12 cellular contexts compared by ENCODE assay signal in genomic region chr19:3234800-3235199, GRCh38. TPM values are rescaled to one million over a fixed set of nuclear protein-coding genes. Genes with fewer than 3 reads are reported as not detected.
DNase-seq lines count a peak whose midpoint lies in the region; ATAC-seq, FAIRE-seq and TF ChIP-seq lines count a peak whose summit lies in the region.
"Had no signal": no experiment of that assay in that cellular context is flagged by ENCODE, and none has a peak within 500 bp of the region (broad histone marks: within the 10 kb centered on the region; RNA-seq: fewer than 3 reads in every experiment).

No MANE protein-coding gene starts in this region.

- TF ChIP-seq CTCF in OCI-LY3 (IDR thresholded peaks at IDR 0.05; ENCODE audit: low read depth, low read length) = peak; percentile 45
- TF ChIP-seq CTCF in H1 (IDR thresholded peaks at IDR 0.05; ENCODE audit: control extremely low read depth in 1 of 3, insufficient read depth in 1 of 3, low read depth in 1 of 3, low read length in 3 of 3) = peak; percentile 66 to 90 (median 82)
- TF ChIP-seq CTCF in gastrocnemius medialis (IDR thresholded peaks at IDR 0.05 in 4 of 5, conservative IDR thresholded peaks at IDR 0.05 in 1 of 5) = no peak

- H2AFZ ChIP-seq in OCI-LY3 (ENCODE audit: low read depth, low read length) = no peak overlapping the region
- H2AFZ ChIP-seq in H1 (ENCODE audit: low read length) = no peak overlapping the region

- no peak for ATAC-seq in gastrocnemius medialis

- no peaks in the 10 kb centered on the region for H3K4me1 ChIP-seq in OCI-LY3 (ENCODE audit: low read length)
- peaks cover 0 to 4% (median 0%) of the 10 kb centered on the region in 4 experiments; a peak in 1 of 7 replicates for H3K4me1 ChIP-seq in H1 (replicated peaks in 1 of 4; ENCODE audit: control insufficient read depth in 3 of 4, insufficient read depth in 4 of 4, low read length in 3 of 4)
- H3K4me1 ChIP-seq in gastrocnemius medialis = no peaks in the 10 kb centered on the region
- H3K4me1 ChIP-seq: Caco-2 had no signal

- TF ChIP-seq RAD21 in H1 (IDR thresholded peaks at IDR 0.05 in 1 of 2, conservative IDR thresholded peaks at IDR 0.05 in 1 of 2; ENCODE audit: low read depth in 2 of 2, low read length in 2 of 2) = peak; percentile 33 to 46; a peak in 3 of 4 replicates

- peaks cover 16% of the 10 kb centered on the region; the same call in 1 of the 2 replicates for H3K23me2 ChIP-seq in H1 (ENCODE audit: low read depth, low read length)

- H3K9me3 ChIP-seq in OCI-LY3 (ENCODE audit: insufficient read depth, low read length) (no peaks in the 10 kb centered on the region), H1 (ENCODE audit: insufficient read depth in 2 of 2, low read depth in 1 of 2, low read length in 1 of 2) (no peaks in the 10 kb centered on the region), gastrocnemius medialis (no peaks in the 10 kb centered on the region)
- H3K9me3 ChIP-seq: Caco-2 had no signal

- H4K20me1 ChIP-seq in OCI-LY3 (ENCODE audit: insufficient read depth, low read length) = no peaks in the 10 kb centered on the region
- H4K20me1 ChIP-seq in H1 (replicated peaks in 1 of 2; ENCODE audit: control insufficient read depth in 1 of 2, insufficient read depth in 2 of 2, low read length in 2 of 2) = peaks cover 4 to 16% of the 10 kb centered on the region in 2 experiments

- in situ Hi-C loops in gastrocnemius medialis (cut with MboI; ENCODE audit: low sequenced_read_pairs in 4 of 4) = no loop called here

- no peak overlapping the region for H2BK20ac ChIP-seq in H1 (ENCODE audit: low read length)

- FAIRE-seq in H1 (lab: Jason Lieb, UNC) = no peak

- POLR2A ChIA-PET in H1 (lab: Charles Lee; ENCODE audit: partially characterized antibody) = interaction anchor here (0.7 to 1.8 kb wide), 3 partner anchors 11 to 894 kb away, joined by 5 to 7 read pairs (median 5); no protein-coding TSS in a partner anchor

- no peaks in the 10 kb centered on the region for H3K79me1 ChIP-seq in H1 (ENCODE audit: low read depth, low read length)

- H3K27ac ChIP-seq in OCI-LY3 (ENCODE audit: low read length) = no peak overlapping the region
- H3K27ac ChIP-seq in H1 (ENCODE audit: low read depth, low read length) = no peak overlapping the region
- H3K27ac ChIP-seq in gastrocnemius medialis = no peak overlapping the region

- H4K91ac ChIP-seq in H1 (replicated peaks; ENCODE audit: insufficient read length, low read length) = no peak overlapping the region

- no peak overlapping the region for H3K56ac ChIP-seq in H1 (replicated peaks; ENCODE audit: insufficient read length, low read depth, low read length)

- no peak overlapping the region for H2BK15ac ChIP-seq in H1 (ENCODE audit: low read length)

- no peak for TF ChIP-seq POLR2A in H1 (IDR thresholded peaks at IDR 0.05; ENCODE audit: control extremely low read depth in 1 of 2, low read depth in 2 of 2, low read length in 2 of 2)
- TF ChIP-seq POLR2A in gastrocnemius medialis (IDR thresholded peaks at IDR 0.05) = no peak

- no peak overlapping the region for H3K23ac ChIP-seq in H1 (ENCODE audit: insufficient read length)

- intact Hi-C loops in gastrocnemius medialis (cut with DNase I; ENCODE audit: low total_unique reads) = no loop called here

- no peak overlapping the region for H4K5ac ChIP-seq in H1 (ENCODE audit: insufficient read length, low read depth, low read length)

- H2BK120ac ChIP-seq in H1 (replicated peaks; ENCODE audit: low read depth, low read length) = no peak overlapping the region

- H3K4me3 ChIP-seq in OCI-LY3 (ENCODE audit: low read length) (no peak overlapping the region), H1 (ENCODE audit: extremely low read depth in 1 of 4, insufficient read depth in 2 of 4, low read depth in 3 of 4, low read length in 4 of 4) (no peak overlapping the region), gastrocnemius medialis (no peak overlapping the region)

- no peak overlapping the region for H3K18ac ChIP-seq in H1 (ENCODE audit: extremely low read depth, low read length)

- peak; percentile 40 for DNase-seq in stimulated activated CD4-positive, alpha-beta T cell treated with anti-CD3 and anti-CD28 coated beads, Interleukin-1b, Interleukin-23, amount 100 ng/mL, for 48 hours
- DNase-seq in stimulated activated CD4-positive, alpha-beta T cell treated with anti-CD3 and anti-CD28 coated beads, Interleukin-12 subunit alpha, Interleukin-12 subunit beta, amount 100 ng/mL, for 4 hours = no peak
- DNase-seq in H1 (ENCODE audit: low read depth in 1 of 2, low spot score in 2 of 2) (peak in 1 of 2 experiments; percentile 93), cerebellar cortex (ENCODE audit: low spot score) (no peak), gastrocnemius medialis (no peak), NCI-H128 (lab: John Stamatoyannopoulos, UW; ENCODE audit: unreplicated experiment) (no peak), NCI-H1417 (lab: John Stamatoyannopoulos, UW) (no peak)
- DNase-seq: hypothalamus, NCI-H1105 treated with DMSO at 0.1 percent for 48 hours, NCI-H82 had no signal

- H3K9ac ChIP-seq in OCI-LY3 (ENCODE audit: low read length) (no peak overlapping the region), H1 (replicated peaks in 1 of 4; ENCODE audit: extremely low read depth in 1 of 4, low read depth in 3 of 4, low read length in 3 of 4) (no peak overlapping the region)

- CTCF ChIA-PET in H1 (lab: Charles Lee; ENCODE audit: partially characterized antibody) = interaction anchor here (0.7 to 1.2 kb wide), 9 partner anchors 8 to 1128 kb away, joined by 3 to 4 read pairs (median 3); partner anchors contain the start of gene CELF5

- no peak overlapping the region for H3K14ac ChIP-seq in H1 (ENCODE audit: insufficient read length)

- no peak overlapping the region; the same call in 1 of the 2 replicates for H2AK5ac ChIP-seq in H1 (ENCODE audit: low read depth, low read length)

- no peak overlapping the region for H2BK5ac ChIP-seq in H1 (ENCODE audit: low read depth, low read length)

- H3K4me2 ChIP-seq in OCI-LY3 (ENCODE audit: low read length) (no peak overlapping the region), H1 (ENCODE audit: insufficient read depth in 1 of 2, low read depth in 2 of 2, low read length in 2 of 2) (no peak overlapping the region)

- WGBS in H1 (ENCODE audit: extremely low coverage in 1 of 2, insufficient coverage in 1 of 2, insufficient read length in 1 of 2, insufficient replicate concordance in 2 of 2, low coverage in 1 of 2, low lambda C conversion rate in 2 of 2, missing lambda C conversion rate in 1 of 2), 2 experiments = 68% methylated on average over 9 of the region's 9 CpGs; no CpG with 5 or more reads in 1 of the 2 experiments

- H4K8ac ChIP-seq in H1 (ENCODE audit: extremely low read depth, insufficient read depth, low read length) = no peak overlapping the region

- H3K4ac ChIP-seq in H1 (replicated peaks; ENCODE audit: insufficient read length, low read depth, low read length) = no peak overlapping the region

- H3K27me3 ChIP-seq in OCI-LY3 (ENCODE audit: low read depth, low read length) = no peaks in the 10 kb centered on the region; the same call in 1 of the 2 replicates
- no peaks in the 10 kb centered on the region for H3K27me3 ChIP-seq in H1 (replicated peaks in 1 of 4; ENCODE audit: control insufficient read depth in 3 of 4, extremely low read depth in 1 of 4, insufficient read depth in 3 of 4, low read length in 3 of 4)
- H3K27me3 ChIP-seq in gastrocnemius medialis = peaks cover 0 to 5% (median 4%) of the 10 kb centered on the region in 3 donors

- TF ChIP-seq EP300 in H1 (IDR thresholded peaks at IDR 0.05; ENCODE audit: borderline replicate concordance in 1 of 2, low read depth in 2 of 2, low read length in 2 of 2) = no peak

- H2BK12ac ChIP-seq in H1 (ENCODE audit: low read depth, low read length) = no peak overlapping the region

- no peaks in the 10 kb centered on the region for H3K79me2 ChIP-seq in OCI-LY3 (ENCODE audit: low read length)
- 0 out of 4 replicates have a peak, but pooled peaks cover 0 to 2% of the 10 kb centered on the region in 2 experiments for H3K79me2 ChIP-seq in H1 (ENCODE audit: control insufficient read depth in 1 of 2, insufficient read depth in 2 of 2, low read length in 2 of 2)

- H3K36me3 ChIP-seq in OCI-LY3 (replicated peaks; ENCODE audit: low read depth, low read length) = no peaks in the 10 kb centered on the region
- H3K36me3 ChIP-seq in H1 (ENCODE audit: control insufficient read depth in 2 of 4, insufficient read depth in 4 of 4, low read length in 3 of 4) = no peaks in the 10 kb centered on the region
- H3K36me3 ChIP-seq in gastrocnemius medialis = no peaks in the 10 kb centered on the region

RNA-seq across cellular contexts. Expression of gene CELF5, which starts 10.3 kb away (rescaled TPM):
- total RNA-seq in H1 (2021; fragmentation: NEBNext Ultra II Directional; extraction: Animal tissue kit (Norgen Biotek cat#: 25700)) = 9.8 and 9.9 TPM in 2 replicates
- polyA plus RNA-seq in H1 (2011; rRNA removed) = 15.0 and 18.2 TPM in 2 replicates
- 15.4 TPM for polyA plus RNA-seq in H1 (2011; cell fraction: cytosol; rRNA removed)
- 43.5 TPM for polyA plus RNA-seq in H1 (2011; cell fraction: nucleus; rRNA removed)
- 9.0 to 15.7 TPM (median 12.5 TPM) in 4 replicates for polyA plus RNA-seq in H1 (2012, experiment 1 of 2)
- 6.1 TPM for polyA plus RNA-seq in H1 (2012, experiment 2 of 2)
- 11.1 TPM for polyA plus RNA-seq in H1 (2013, experiment 1 of 2)
- 10.4 TPM for polyA plus RNA-seq in H1 (2013, experiment 2 of 2)
- 4.4 and 4.7 TPM in 2 replicates for polyA minus RNA-seq in H1 (2011; rRNA and poly(A)+ RNA removed)
- polyA minus RNA-seq in H1 (2011; cell fraction: cytosol; rRNA and poly(A)+ RNA removed) = 4.8 TPM
- polyA minus RNA-seq in H1 (2011; cell fraction: nucleus; rRNA and poly(A)+ RNA removed) = 11.7 TPM
- total RNA-seq in gastrocnemius medialis = not detected

RNA-seq across cellular contexts. Expression of gene NCLN, which starts 49.1 kb away (rescaled TPM):
- total RNA-seq in H1 (2021; fragmentation: NEBNext Ultra II Directional; extraction: Animal tissue kit (Norgen Biotek cat#: 25700)) = 103 and 105 TPM in 2 replicates
- 89.2 and 119 TPM in 2 replicates for polyA plus RNA-seq in H1 (2011; rRNA removed)
- polyA plus RNA-seq in H1 (2011; cell fraction: cytosol; rRNA removed) = 75.6 TPM
- polyA plus RNA-seq in H1 (2011; cell fraction: nucleus; rRNA removed) = 144 TPM
- polyA plus RNA-seq in H1 (2012, experiment 1 of 2) = 69.2 to 103 TPM (median 103 TPM) in 4 replicates
- 80.4 TPM for polyA plus RNA-seq in H1 (2012, experiment 2 of 2)
- 121 TPM for polyA plus RNA-seq in H1 (2013, experiment 1 of 2)
- 121 TPM for polyA plus RNA-seq in H1 (2013, experiment 2 of 2)
- 50.0 and 55.6 TPM in 2 replicates for polyA minus RNA-seq in H1 (2011; rRNA and poly(A)+ RNA removed)
- polyA minus RNA-seq in H1 (2011; cell fraction: cytosol; rRNA and poly(A)+ RNA removed) = 68.7 TPM
- polyA minus RNA-seq in H1 (2011; cell fraction: nucleus; rRNA and poly(A)+ RNA removed) = 52.1 TPM
- total RNA-seq in gastrocnemius medialis = 10 to 100 TPM; 18.2 to 54.4 (median 43.1) TPM

RNA-seq across cellular contexts. Expression of gene S1PR4, which starts 56.2 kb away (rescaled TPM):
- not detected in 2 replicates for total RNA-seq in H1 (2021; fragmentation: NEBNext Ultra II Directional; extraction: Animal tissue kit (Norgen Biotek cat#: 25700))
- 0.05 TPM in 1 of 2 replicates, not detected in the other for polyA plus RNA-seq in H1 (2011; rRNA removed)
- polyA plus RNA-seq in H1 (2011; cell fraction: cytosol; rRNA removed) = not detected
- not detected for polyA plus RNA-seq in H1 (2011; cell fraction: nucleus; rRNA removed)
- not detected in 4 replicates for polyA plus RNA-seq in H1 (2012, experiment 1 of 2)
- not detected for polyA plus RNA-seq in H1 (2012, experiment 2 of 2)
- polyA plus RNA-seq in H1 (2013, experiment 1 of 2) = not detected
- not detected for polyA plus RNA-seq in H1 (2013, experiment 2 of 2)
- polyA minus RNA-seq in H1 (2011; rRNA and poly(A)+ RNA removed) = not detected in 2 replicates
- not detected for polyA minus RNA-seq in H1 (2011; cell fraction: cytosol; rRNA and poly(A)+ RNA removed)
- polyA minus RNA-seq in H1 (2011; cell fraction: nucleus; rRNA and poly(A)+ RNA removed) = not detected
- total RNA-seq in gastrocnemius medialis = 1 to 10 TPM in 2 of 4 donors, under 1 TPM in 2; 0.87 to 3.4 (median 0.97) TPM
- total RNA-seq: Caco-2 had no signal

Comparison
In these comparisons a context has a peak if more than half of its experiments do, and no peak if none do; other contexts are left out.
1. CTCF ChIP-seq: peak in OCI-LY3 (single experiment) and H1 (3 of 3); none in gastrocnemius medialis (0 of 5).
2. RNA of gene CELF5, which starts 10.3 kb away (total RNA-seq): 9.8 to 9.9 TPM in H1; not detected in gastrocnemius medialis; every median in the first group is over 10 times any median in the second.